ENCODE assay signal across 23 cellular contexts in genomic region chr19:5637971-5638370, GRCh38.
"Had no signal": no experiment of that assay in that cellular context is flagged by ENCODE, and none has a peak within 500 bp of the region (broad histone marks: within the 10 kb centered on the region; RNA-seq: fewer than 3 reads in every experiment).

No MANE protein-coding gene starts in this region.

- H3K4me3 ChIP-seq: ascending aorta, colonic mucosa, tibial artery, uterus had no signal

- H3K27ac ChIP-seq: ascending aorta, colonic mucosa, epithelial cell of prostate, tibial artery, uterus had no signal

- H3K4me3 Mint-ChIP-seq: activated B cell treated with CpG ODN at 0.5 μM for 24 hours; activated CD4-positive, alpha-beta T cell treated with anti-CD3 and anti-CD28 coated beads, Interleukin-2, amount 10 ng/mL, durations not matched to agents 24 days and 14 days; activated CD8-positive, alpha-beta T cell treated with anti-CD3 and anti-CD28 coated beads, Interleukin-2, amount 10 ng/mL, durations not matched to agents 7 days and 5 days; activated naive CD4-positive, alpha-beta T cell treated with anti-CD3 and anti-CD28 coated beads, Interleukin-2, amount 10 ng/mL, durations not matched to agents 7 days and 5 days; activated naive CD8-positive, alpha-beta T cell treated with anti-CD3 and anti-CD28 coated beads, Interleukin-2, amount 50 U/mL, for 24 hours; activated T-cell treated with anti-CD3 and anti-CD28 coated beads, Interleukin-2, amount 50 U/mL, for 4 hours; central memory CD8-positive, alpha-beta T cell; endodermal cell; nephron; T-helper 2 cell treated with Interferon-gamma antibody and Interleukin-4, amounts not matched to agents 5 μg/mL and 100 μg/mL, for 36 hours had no signal

- H3K36me3 ChIP-seq: uterus had no signal

- DNase-seq: activated B cell treated with CpG ODN at 0.5 μM for 24 hours; activated CD4-positive, alpha-beta T cell treated with anti-CD3 and anti-CD28 coated beads, Interleukin-2, amount 10 ng/mL, durations not matched to agents 24 days and 14 days; activated CD8-positive, alpha-beta T cell treated with anti-CD3 and anti-CD28 coated beads, Interleukin-2, amount 10 ng/mL, durations not matched to agents 7 days and 5 days; activated effector memory CD4-positive, alpha-beta T cell treated with Interleukin-2 at 50 U/mL for 16 hours; activated naive CD4-positive, alpha-beta T cell treated with anti-CD3 and anti-CD28 coated beads, Interleukin-2, amount 10 ng/mL, durations not matched to agents 7 days and 5 days; activated naive CD8-positive, alpha-beta T cell treated with anti-CD3 and anti-CD28 coated beads, Interleukin-2, amount 50 U/mL, for 24 hours; activated T-cell treated with anti-CD3 and anti-CD28 coated beads, Interleukin-2, amount 50 U/mL, for 4 hours; colonic mucosa; endodermal cell; midbrain; nucleus accumbens; posterior cingulate gyrus; retina; stimulated activated CD4-positive, alpha-beta T cell treated with anti-CD3 and anti-CD28 coated beads, Interleukin-12 subunit alpha, Interleukin-12 subunit beta, amount 100 ng/mL, for 4 hours; stimulated activated CD4-positive, alpha-beta T cell treated with anti-CD3 and anti-CD28 coated beads, Interleukin-1b, Interleukin-23, amount 100 ng/mL, for 48 hours; stimulated activated naive CD4-positive, alpha-beta T cell treated with Interleukin-2 at 50 U/mL for 16 hours; tibial artery; uterus had no signal

- H3K27me3 ChIP-seq: ascending aorta, colonic mucosa, tibial artery, uterus had no signal

- H3K9me3 Mint-ChIP-seq: activated B cell treated with CpG ODN at 0.5 μM for 24 hours; activated CD4-positive, alpha-beta T cell treated with anti-CD3 and anti-CD28 coated beads, Interleukin-2, amount 10 ng/mL, durations not matched to agents 24 days and 14 days; activated naive CD4-positive, alpha-beta T cell treated with anti-CD3 and anti-CD28 coated beads, Interleukin-2, amount 10 ng/mL, durations not matched to agents 7 days and 5 days; activated naive CD8-positive, alpha-beta T cell treated with anti-CD3 and anti-CD28 coated beads, Interleukin-2, amount 50 U/mL, for 24 hours; activated T-cell treated with anti-CD3 and anti-CD28 coated beads, Interleukin-2, amount 50 U/mL, for 4 hours; central memory CD8-positive, alpha-beta T cell; endodermal cell; nephron; T-helper 2 cell treated with Interferon-gamma antibody and Interleukin-4, amounts not matched to agents 5 μg/mL and 100 μg/mL, for 36 hours had no signal

- ATAC-seq: activated CD8-positive, alpha-beta T cell treated with anti-CD3 and anti-CD28 coated beads, Interleukin-2, amount 10 ng/mL, durations not matched to agents 7 days and 5 days; activated naive CD8-positive, alpha-beta T cell treated with anti-CD3 and anti-CD28 coated beads, Interleukin-2, amount 50 U/mL, for 24 hours; activated T-cell treated with anti-CD3 and anti-CD28 coated beads, Interleukin-2, amount 50 U/mL, for 4 hours had no signal

- H3K9me3 ChIP-seq: ascending aorta, colonic mucosa, tibial artery, uterus had no signal

- H3K27me3 Mint-ChIP-seq: activated B cell treated with CpG ODN at 0.5 μM for 24 hours; activated CD4-positive, alpha-beta T cell treated with anti-CD3 and anti-CD28 coated beads, Interleukin-2, amount 10 ng/mL, durations not matched to agents 24 days and 14 days; activated naive CD4-positive, alpha-beta T cell treated with anti-CD3 and anti-CD28 coated beads, Interleukin-2, amount 10 ng/mL, durations not matched to agents 7 days and 5 days; activated naive CD8-positive, alpha-beta T cell treated with anti-CD3 and anti-CD28 coated beads, Interleukin-2, amount 50 U/mL, for 24 hours; central memory CD8-positive, alpha-beta T cell had no signal

- H3K27ac Mint-ChIP-seq: activated CD4-positive, alpha-beta T cell treated with anti-CD3 and anti-CD28 coated beads, Interleukin-2, amount 10 ng/mL, durations not matched to agents 24 days and 14 days; activated CD8-positive, alpha-beta T cell treated with anti-CD3 and anti-CD28 coated beads, Interleukin-2, amount 10 ng/mL, durations not matched to agents 7 days and 5 days; activated naive CD8-positive, alpha-beta T cell treated with anti-CD3 and anti-CD28 coated beads, Interleukin-2, amount 50 U/mL, for 24 hours; endodermal cell; nephron; T-helper 2 cell treated with Interferon-gamma antibody and Interleukin-4, amounts not matched to agents 5 μg/mL and 100 μg/mL, for 36 hours had no signal

- H3K4me1 Mint-ChIP-seq: nephron had no signal
